13 cellular contexts compared by ENCODE assay signal in genomic region chr13:107271226-107271625, GRCh38.
DNase-seq lines count a peak whose midpoint lies in the region; ATAC-seq and TF ChIP-seq lines count a peak whose summit lies in the region.
"Had no signal": no experiment of that assay in that cellular context is flagged by ENCODE, and none has a peak within 500 bp of the region (broad histone marks: within the 10 kb centered on the region; RNA-seq: fewer than 3 reads in every experiment).

No MANE protein-coding gene starts in this region.

- peaks cover 0 to 4% of the 10 kb centered on the region in 2 donors for H3K36me3 Mint-ChIP-seq in activated naive CD4-positive, alpha-beta T cell treated with anti-CD3 and anti-CD28 coated beads, Interleukin-2, amount 50 U/mL, for 72 hours
- H3K36me3 Mint-ChIP-seq: activated naive CD4-positive, alpha-beta T cell treated with anti-CD3 and anti-CD28 coated beads, Interleukin-2, amount 50 U/mL, for 24 hours had no signal

- ATAC-seq in HG02852 (IDR thresholded peaks at IDR 0.05; ENCODE audit: unreplicated experiment) (no peak), GM18505 (IDR thresholded peaks at IDR 0.05; ENCODE audit: unreplicated experiment) (no peak)
- no peak for ATAC-seq in activated naive CD4-positive, alpha-beta T cell treated with anti-CD3 and anti-CD28 coated beads, Interleukin-2, amount 50 U/mL, for 72 hours
- ATAC-seq: left lobe of liver, psoas muscle had no signal

- in situ Hi-C loops in mammary epithelial cell (cut with MboI; ENCODE audit: low sequenced_read_pairs in 2 of 2): no loop called here

- WGBS in mammary epithelial cell (ENCODE audit: low coverage, missing lambda C conversion rate): 0% methylated on average over 1 of the region's 2 CpGs

- dilution Hi-C loops in mammary epithelial cell (cut with HindIII; ENCODE audit: low sequenced_read_pairs): no loop called here

- H3K79me2 ChIP-seq in mammary epithelial cell (ENCODE audit: insufficient read depth, low read length): no peaks in the 10 kb centered on the region

- H3K27me3 ChIP-seq in mammary epithelial cell (ENCODE audit: insufficient read depth, low read length): no peaks in the 10 kb centered on the region

- no peak overlapping the region for H3K4me2 ChIP-seq in mammary epithelial cell (ENCODE audit: insufficient read depth, low read depth, low read length)

- no peak overlapping the region for H3K4me3 ChIP-seq in mammary epithelial cell (replicated peaks in 1 of 3; ENCODE audit: insufficient read depth in 1 of 3, low read depth in 2 of 3, low read length in 3 of 3)
- H3K4me3 ChIP-seq: psoas muscle had no signal

- no peaks in the 10 kb centered on the region for H4K20me1 ChIP-seq in mammary epithelial cell (ENCODE audit: insufficient read depth, low read length)

- no peak overlapping the region for H3K27ac ChIP-seq in mammary epithelial cell (ENCODE audit: insufficient read depth, low read depth, low read length)
- H3K27ac ChIP-seq: epithelial cell of prostate, psoas muscle had no signal

- peaks cover 10 to 17% of the 10 kb centered on the region in 2 donors for H3K9me3 Mint-ChIP-seq in activated naive CD4-positive, alpha-beta T cell treated with anti-CD3 and anti-CD28 coated beads, Interleukin-2, amount 50 U/mL, for 72 hours

- CTCF ChIA-PET in mammary epithelial cell (lab: Charles Lee; ENCODE audit: low non-redundant PET): no interaction called here

- DNase-seq in Daoy (ENCODE audit: low read depth) (peak; percentile 65), NCI-H1694 (lab: John Stamatoyannopoulos, UW) (peak; percentile 37), mammary epithelial cell (no peak), lung microvascular endothelial cell (ENCODE audit: low read depth in 2 of 2) (peak; percentile 61 to 79), GDM1 (lab: John Stamatoyannopoulos, UW) (no peak)
- no peak for DNase-seq in activated naive CD4-positive, alpha-beta T cell treated with anti-CD3 and anti-CD28 coated beads, Interleukin-2, amount 50 U/mL, for 72 hours (ENCODE audit: low spot score in 2 of 2)
- DNase-seq: MV-4-11, psoas muscle had no signal

- peak overlapping the region; percentile 76 for H2AFZ ChIP-seq in mammary epithelial cell (ENCODE audit: low read depth, low read length)

- BruUV-seq in mammary epithelial cell (replicated peaks; lab: Mats Ljungman, UMichigan): no TSS peak

- no peak for TF ChIP-seq POLR2A in GM18505 (IDR thresholded peaks at IDR 0.05; ENCODE audit: borderline replicate concordance, extremely low read depth, insufficient read depth, insufficient read length)

- no peaks in the 10 kb centered on the region for H3K36me3 ChIP-seq in mammary epithelial cell (ENCODE audit: insufficient read depth, low read length)

- no peak overlapping the region for H3K9ac ChIP-seq in mammary epithelial cell (ENCODE audit: insufficient read depth, low read length)

- no peaks in the 10 kb centered on the region for H3K9me3 ChIP-seq in mammary epithelial cell (replicated peaks; ENCODE audit: insufficient read depth, low read length)
- H3K9me3 ChIP-seq: psoas muscle had no signal

- no peak for TF ChIP-seq CTCF in mammary epithelial cell (conservative IDR thresholded peaks at IDR 0.05 in 1 of 2, IDR thresholded peaks at IDR 0.05 in 1 of 2; ENCODE audit: extremely low read depth in 1 of 2, insufficient read depth in 1 of 2, low read depth in 1 of 2, low read length in 2 of 2)

- H3K27ac Mint-ChIP-seq in activated naive CD4-positive, alpha-beta T cell treated with anti-CD3 and anti-CD28 coated beads, Interleukin-2, amount 50 U/mL, for 72 hours: no peak overlapping the region
- H3K27ac Mint-ChIP-seq: activated naive CD4-positive, alpha-beta T cell treated with anti-CD3 and anti-CD28 coated beads, Interleukin-2, amount 50 U/mL, for 24 hours had no signal

- peaks cover 6% of the 10 kb centered on the region for H3K4me1 ChIP-seq in mammary epithelial cell (ENCODE audit: insufficient read depth, low read length)
- H3K4me1 ChIP-seq: psoas muscle had no signal

- intact Hi-C loops in mammary epithelial cell (cut with micrococcal nuclease): no loop called here

Comparison
In these comparisons a context has a peak if more than half of its experiments do, and no peak if none do; other contexts are left out.
1. DNase-seq: peak in Daoy (single experiment), NCI-H1694 (single experiment) and lung microvascular endothelial cell (2 of 2); none in mammary epithelial cell (single experiment), activated naive CD4-positive, alpha-beta T cell treated with anti-CD3 and anti-CD28 coated beads, Interleukin-2, amount 50 U/mL, for 72 hours (0 of 2) and GDM1 (single experiment).